In the genomic region with DNA sequence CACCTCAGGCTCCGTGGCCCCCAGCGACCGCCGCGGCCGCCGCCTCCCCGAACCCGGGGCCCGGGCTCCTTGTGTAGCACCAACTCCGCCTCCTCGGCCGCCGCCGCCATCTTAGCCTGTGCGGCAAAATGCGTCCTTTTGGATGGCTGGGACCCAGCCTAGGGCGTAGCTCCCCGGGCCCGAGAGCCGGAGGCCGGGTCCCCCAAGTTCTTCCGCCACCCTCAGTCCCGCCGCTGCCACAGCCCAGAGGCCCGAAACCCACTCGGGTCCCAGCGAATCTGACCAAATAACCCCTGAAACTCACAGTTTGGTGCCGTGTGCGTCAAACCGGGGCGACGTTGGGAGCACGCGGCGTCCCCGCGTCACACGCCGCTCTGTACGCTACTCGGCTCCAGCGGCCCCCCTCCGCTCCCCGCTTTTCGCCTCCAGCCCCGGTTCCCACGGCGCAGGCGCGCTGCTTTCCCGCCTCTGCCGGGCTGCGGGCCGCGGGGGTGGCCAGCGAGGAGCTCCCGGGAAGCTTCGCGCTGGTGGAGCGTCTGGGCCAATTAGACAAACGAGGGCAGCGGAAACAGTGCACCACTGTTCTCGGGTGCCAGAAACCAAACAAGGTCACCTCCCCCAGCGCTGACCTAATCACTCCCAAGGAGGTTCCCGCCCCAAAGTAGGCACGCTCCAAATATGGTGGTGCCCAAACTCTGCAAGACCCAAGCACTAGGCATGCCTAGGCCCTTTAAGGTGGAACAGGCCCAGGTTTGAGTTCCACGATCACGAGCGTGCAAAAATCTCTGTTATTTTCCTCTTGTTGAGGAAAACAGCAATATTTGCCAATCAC, we compare ENCODE assay signal across 8 cellular contexts. TPM values are rescaled to one million over a fixed set of nuclear protein-coding genes. Genes with fewer than 3 reads are reported as not detected.
DNase-seq lines count a peak whose midpoint lies in the region; TF ChIP-seq lines count a peak whose summit lies in the region.

ZNF644 (minus strand) TSS at position 350 of the 832 bp plus-strand sequence. CDS start 39,682 bp downstream, outside the sequence.

- peak within 1 kb of the TSS; percentile 100 for H3K27ac Mint-ChIP-seq in neural crest cell (ENCODE audit: unreplicated experiment)

- H2AFZ ChIP-seq in MM.1S (ENCODE audit: low read length) = peak within 1 kb of the TSS; percentile 82

- H3K36me3 ChIP-seq in MM.1S (replicated peaks; ENCODE audit: insufficient read depth, low read length) (no peaks in the 10 kb centered on the region), stomach smooth muscle (ENCODE audit: control insufficient read depth in 2 of 2, insufficient read depth in 2 of 2, low read length in 2 of 2) (no peaks in the 10 kb centered on the region)

- H3K9ac ChIP-seq in MM.1S (ENCODE audit: low read length) (peak within 1 kb of the TSS; percentile 99), stomach smooth muscle (ENCODE audit: low read length in 2 of 2) (peak within 1 kb of the TSS; percentile 97)

- peak within 1 kb of the TSS; percentile 89 for H3K4me3 ChIP-seq in MM.1S (ENCODE audit: low read length)
- peak within 1 kb of the TSS; percentile 93 for H3K4me3 ChIP-seq in foreskin fibroblast (ENCODE audit: low read depth in 1 of 2, low read length in 2 of 2)
- H3K4me3 ChIP-seq in stomach smooth muscle (ENCODE audit: low read length in 2 of 2) = peak within 1 kb of the TSS; percentile 82 to 99

- no peak for TF ChIP-seq CTCF in MM.1S (IDR thresholded peaks at IDR 0.05; ENCODE audit: low read length)
- TF ChIP-seq CTCF in foreskin fibroblast (IDR thresholded peaks at IDR 0.05; ENCODE audit: low read depth, low read length) = no peak
- no peak for TF ChIP-seq CTCF in neural crest cell (conservative IDR thresholded peaks at IDR 0.05)

- peaks cover 42% of the 10 kb centered on the region for H3K4me1 Mint-ChIP-seq in neural crest cell

- H4K20me1 ChIP-seq in MM.1S (ENCODE audit: insufficient read depth, low read length) = peaks cover 22% of the 10 kb centered on the region; the same call in 1 of the 2 replicates

- H3K27ac ChIP-seq in MM.1S (ENCODE audit: low read length) = peak within 1 kb of the TSS; percentile 99
- H3K27ac ChIP-seq in stomach smooth muscle (ENCODE audit: low read length) = peak within 1 kb of the TSS; percentile 96

- peaks cover 3% of the 10 kb centered on the region for H3K9me3 Mint-ChIP-seq in neural crest cell

- peaks cover 45% of the 10 kb centered on the region for H3K79me2 ChIP-seq in MM.1S (ENCODE audit: low read length)

- H3K4me2 ChIP-seq in MM.1S (ENCODE audit: low read depth, low read length) = peak within 1 kb of the TSS; percentile 78

- H3K27me3 ChIP-seq in MM.1S (replicated peaks; ENCODE audit: insufficient read depth, low read length) (no peaks in the 10 kb centered on the region), stomach smooth muscle (ENCODE audit: control insufficient read depth in 1 of 2, insufficient read depth in 2 of 2, low read length in 2 of 2) (no peaks in the 10 kb centered on the region)

- H3K4me1 ChIP-seq in MM.1S (ENCODE audit: low read length) = peaks cover 36% of the 10 kb centered on the region
- peaks cover 6% of the 10 kb centered on the region for H3K4me1 ChIP-seq in stomach smooth muscle (ENCODE audit: control insufficient read depth, insufficient read depth, low read length)

- H3K9me3 ChIP-seq in MM.1S (replicated peaks; ENCODE audit: insufficient read depth, low read length) (no peaks in the 10 kb centered on the region), stomach smooth muscle (ENCODE audit: control insufficient read depth in 2 of 2, low read length in 2 of 2) (no peaks in the 10 kb centered on the region)

- DNase-seq in GDM1 (lab: John Stamatoyannopoulos, UW) = peak; percentile 84
- DNase-seq in HCEC 1CT = peak; percentile 93
- DNase-seq in MM.1S = peak; percentile 96
- DNase-seq in SIG-M5 treated with dmso at 0.1 percent for 504 hours (lab: John Stamatoyannopoulos, UW; ENCODE audit: unreplicated experiment) = peak; percentile 89
- DNase-seq in activated gamma-delta T cell treated with Interleukin-2 at 50 U/mL for 16 hours = peak; percentile 86
- DNase-seq in foreskin fibroblast = peak; percentile 91 to 97
- peak; percentile 71 for DNase-seq in neural crest cell (ENCODE audit: low read depth, low spot score)

- H3F3A ChIP-seq in MM.1S (ENCODE audit: insufficient read depth, low read length) = peaks cover 22% of the 10 kb centered on the region; the same call in 1 of the 2 replicates

- H3K9me2 ChIP-seq in MM.1S (replicated peaks; ENCODE audit: insufficient read depth, low read length) = no peaks in the 10 kb centered on the region

- H3K27me3 Mint-ChIP-seq in neural crest cell (ENCODE audit: low read depth) = no peaks in the 10 kb centered on the region

- H3K36me3 Mint-ChIP-seq in neural crest cell (ENCODE audit: low read depth) = peaks cover 4% of the 10 kb centered on the region

- H3K4me3 Mint-ChIP-seq in neural crest cell = peak within 1 kb of the TSS; percentile 100

RNA-seq across cellular contexts. Expression of gene ZNF644, which starts in this region (rescaled TPM):
- 68.8 and 70.9 TPM in 2 replicates for total RNA-seq in neural crest cell

Comparison
In these comparisons a context has a peak if more than half of its experiments do, and no peak if none do; other contexts are left out.
1. Peak in every context shown above with its lines: DNase-seq, H3K4me3 ChIP-seq and H3K27ac ChIP-seq.